ENCODE assay signal across 29 cellular contexts in the genomic region with DNA sequence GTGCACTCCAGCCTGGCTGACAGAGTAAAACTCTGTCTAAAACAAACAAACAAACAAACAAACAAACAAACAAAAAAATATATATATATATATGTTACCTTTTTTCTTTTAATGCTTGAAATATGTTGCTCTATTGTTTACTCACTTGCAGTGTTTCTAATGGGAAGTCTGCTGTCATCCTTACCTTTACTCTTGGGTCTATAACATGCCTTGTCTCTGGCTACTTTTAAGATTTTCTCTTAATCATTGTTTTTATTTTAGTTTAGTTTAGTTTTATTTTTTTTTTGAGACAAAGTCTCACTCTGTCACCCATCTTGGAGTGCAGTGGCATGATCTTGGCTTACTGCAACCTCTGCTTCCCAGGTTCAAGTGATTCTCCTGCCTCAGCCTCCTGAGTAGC.
"Had no signal": no experiment of that assay in that cellular context is flagged by ENCODE, and none has a peak within 500 bp of the region (broad histone marks: within the 10 kb centered on the region; RNA-seq: fewer than 3 reads in every experiment).

No MANE protein-coding gene starts in this region.

- H3K4me3 ChIP-seq: ascending aorta, cardiac muscle cell, colonic mucosa, Peyer's patch, SJSA1 had no signal

- H3K9me2 ChIP-seq: SK-N-SH had no signal

- ATAC-seq: activated CD8-positive, alpha-beta memory T cell treated with anti-CD3 and anti-CD28 coated beads, Interleukin-2, amount 10 ng/mL, durations not matched to agents 7 days and 5 days; activated T-cell treated with anti-CD3 and anti-CD28 coated beads, Interleukin-2, amount 50 U/mL, for 72 hours; activated T-helper 17 cell treated with anti-CD3 and anti-CD28 coated beads, Interleukin-2, amount 50 U/mL, for 72 hours; PC-3 had no signal

- H3K4me1 ChIP-seq: colonic mucosa, Peyer's patch had no signal

- H3K9me3 ChIP-seq: colonic mucosa, SK-N-SH had no signal

- DNase-seq: activated B cell treated with CpG ODN at 0.5 μM for 24 hours; activated CD4-positive, alpha-beta memory T cell treated with anti-CD3 and anti-CD28 coated beads, Interleukin-2, amount 10 ng/mL, durations not matched to agents 7 days and 5 days; activated CD4-positive, alpha-beta T cell treated with anti-CD3 and anti-CD28 coated beads for 48 hours; activated CD4-positive, CD25-positive, alpha-beta regulatory T cell treated with anti-CD3 and anti-CD28 coated beads, Interleukin-2, amount 50 U/mL, for 72 hours; activated CD8-positive, alpha-beta memory T cell treated with anti-CD3 and anti-CD28 coated beads for 24 hours; activated CD8-positive, alpha-beta memory T cell treated with anti-CD3 and anti-CD28 coated beads, Interleukin-2, amount 10 ng/mL, durations not matched to agents 7 days and 5 days; activated CD8-positive, alpha-beta memory T cell treated with anti-CD3 and anti-CD28 coated beads, Interleukin-2, amount 50 U/mL, for 48 hours; activated gamma-delta T cell; activated naive CD4-positive, alpha-beta T cell treated with Interleukin-2 at 50 U/mL for 16 hours; activated naive CD8-positive, alpha-beta T cell treated with anti-CD3 and anti-CD28 coated beads, Interleukin-2, amount 10 ng/mL, durations not matched to agents 7 days and 5 days; activated T-cell treated with anti-CD3 and anti-CD28 coated beads, Interleukin-2, amount 50 U/mL, for 1 hour; activated T-cell treated with anti-CD3 and anti-CD28 coated beads, Interleukin-2, amount 50 U/mL, for 72 hours; amygdala; colonic mucosa; MM.1S; NCI-H1105; NCI-H1417 treated with DMSO at 0.1 percent for 48 hours; NCI-H1930; NCI-H345; NCI-H524 treated with DMSO at 0.1 percent for 48 hours; PC-3; Peyer's patch; RPMI8226; SHP77 treated with DMSO at 0.1 percent for 48 hours; SK-N-SH had no signal

- H3K9ac ChIP-seq: SK-N-SH had no signal

- H3K27ac ChIP-seq: ascending aorta, cardiac muscle cell, colonic mucosa, Peyer's patch, SJSA1 had no signal

- H3K36me3 ChIP-seq: ascending aorta, cardiac muscle cell, colonic mucosa, Peyer's patch, SJSA1 had no signal

- H3K27me3 ChIP-seq: ascending aorta, cardiac muscle cell, colonic mucosa, Peyer's patch, SJSA1 had no signal

- H3K4me2 ChIP-seq: SK-N-SH had no signal
